Comparison of ENCODE assay signal across 9 cellular contexts in the genomic region with DNA sequence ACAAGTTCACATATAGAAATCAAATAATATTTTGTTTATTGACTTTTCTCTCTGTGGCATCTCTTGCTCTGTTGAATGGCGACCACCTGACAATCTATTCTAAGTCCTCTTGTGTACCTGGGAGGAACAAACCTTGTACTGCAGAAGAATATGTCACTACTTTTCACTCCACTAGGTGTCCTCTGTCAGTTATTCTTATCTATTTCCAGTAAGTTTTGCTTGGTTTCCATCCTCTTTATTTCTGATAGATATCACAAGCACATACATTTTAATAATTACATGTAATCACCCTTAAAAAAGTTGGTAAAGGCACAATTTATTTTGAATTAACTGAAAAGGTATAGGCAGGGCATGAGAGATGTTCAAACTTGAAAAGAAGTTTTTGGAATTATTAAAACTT.
A peak's percentile ranks its signal among the peaks of the same experiment; 100 is the strongest.
DNase-seq lines count a peak whose midpoint lies in the region; ATAC-seq, FAIRE-seq and TF ChIP-seq lines count a peak whose summit lies in the region.
"Had no signal": no experiment of that assay in that cellular context is flagged by ENCODE, and none has a peak within 500 bp of the region (broad histone marks: within the 10 kb centered on the region; RNA-seq: fewer than 3 reads in every experiment).

No MANE protein-coding gene starts in this region.

- peak; percentile 18 for DNase-seq in COR-L47 (lab: John Stamatoyannopoulos, UW)
- DNase-seq in SKM-1 treated with dmso at 0.1 percent for 144 hours (lab: John Stamatoyannopoulos, UW; ENCODE audit: unreplicated experiment), result peak; percentile 23
- no peak for DNase-seq in KG1 (lab: John Stamatoyannopoulos, UW)
- no peak for DNase-seq in GOT3 (lab: John Stamatoyannopoulos, UW)
- DNase-seq in sigmoid colon, result no peak
- no peak for DNase-seq in GM03348 (ENCODE audit: low spot score)
- DNase-seq: left colon had no signal

- H3K4me1 ChIP-seq in sigmoid colon, result no peaks in the 10 kb centered on the region

- H3K27ac ChIP-seq in sigmoid colon, result no peak overlapping the region

- FAIRE-seq in islet of Langerhans (lab: Jason Lieb, UNC), result peak; percentile 95

- no peaks in the 10 kb centered on the region for H3K27me3 ChIP-seq in sigmoid colon

- TF ChIP-seq EP300 in sigmoid colon (IDR thresholded peaks at IDR 0.05), result no peak

- no peak overlapping the region for H3K4me3 ChIP-seq in sigmoid colon

- WGBS in sigmoid colon, 2 donors, result 62 to 85% methylated on average over 1 of the region's 1 CpG

- no peaks in the 10 kb centered on the region for H3K36me3 ChIP-seq in sigmoid colon

- no peak for TF ChIP-seq CTCF in sigmoid colon (IDR thresholded peaks at IDR 0.05)

- TF ChIP-seq POLR2A in sigmoid colon (IDR thresholded peaks at IDR 0.05), result no peak

- peak; percentile 56 for ATAC-seq in HG03159 (IDR thresholded peaks at IDR 0.05; ENCODE audit: unreplicated experiment)

- H3K9me3 ChIP-seq in sigmoid colon, result no peaks in the 10 kb centered on the region

- intact Hi-C loops in sigmoid colon (cut with DNase I), result no loop called here

Comparison
In these comparisons a context has a peak if more than half of its experiments do, and no peak if none do; other contexts are left out.
1. DNase-seq: peak in COR-L47 (single experiment) and SKM-1 treated with dmso at 0.1 percent for 144 hours (single experiment); none in KG1 (single experiment), GOT3 (single experiment), sigmoid colon (single experiment) and GM03348 (single experiment).